In genomic region chr17:60525347-60525623, GRCh38 we compare ENCODE assay signal across 8 cellular contexts. TPM values are rescaled to one million over a fixed set of nuclear protein-coding genes. Genes with fewer than 3 reads are reported as not detected.
DNase-seq lines count a peak whose midpoint lies in the region; ATAC-seq and TF ChIP-seq lines count a peak whose summit lies in the region.

No MANE protein-coding gene starts in this region.

- no peaks in the 10 kb centered on the region for H3K27me3 Mint-ChIP-seq in IgD-negative memory B cell
- H3K27me3 Mint-ChIP-seq in type B pancreatic cell: no peaks in the 10 kb centered on the region

- peaks cover 2 to 3% of the 10 kb centered on the region in 2 donors for H3K4me1 ChIP-seq in lung (ENCODE audit: control insufficient read depth in 2 of 2, insufficient read depth in 2 of 2, low read length in 2 of 2)

- no peaks in the 10 kb centered on the region for H3K36me3 Mint-ChIP-seq in IgD-negative memory B cell
- peaks cover 10% of the 10 kb centered on the region for H3K36me3 Mint-ChIP-seq in type B pancreatic cell

- H3K9me3 ChIP-seq in lung (ENCODE audit: control insufficient read depth in 2 of 2, insufficient read depth in 1 of 2, low read length in 1 of 2): no peaks in the 10 kb centered on the region

- peaks cover 34 to 43% (median 42%) of the 10 kb centered on the region in 3 donors for H3K4me1 Mint-ChIP-seq in IgD-negative memory B cell
- peaks cover 15% of the 10 kb centered on the region for H3K4me1 Mint-ChIP-seq in type B pancreatic cell (ENCODE audit: unreplicated experiment)

- DNase-seq in GM10266 (ENCODE audit: extremely low spot score) (peak; percentile 12), caudate nucleus (lab: John Stamatoyannopoulos, UW) (peak in 4 of 61 donors; percentile 40 to 60 (median 51)), lung (ENCODE audit: low spot score) (no peak), type B pancreatic cell (ENCODE audit: extremely low spot score, unreplicated experiment) (no peak), epidermal melanocyte (ENCODE audit: insufficient read length, low spot score) (no peak), kidney tubule cell (ENCODE audit: low spot score) (no peak)
- no peak for DNase-seq in stimulated activated CD4-positive, alpha-beta T cell treated with anti-CD3 and anti-CD28 coated beads, Interleukin-2, amount 100 ng/mL, for 48 hours

- peak; percentile 14 for ATAC-seq in lung (ENCODE audit: insufficient read depth, low FRiP score)

- TF ChIP-seq CTCF in GM10266 (IDR thresholded peaks at IDR 0.05; ENCODE audit: control insufficient read depth, insufficient read depth, low read depth, missing control alignments): no peak
- TF ChIP-seq CTCF in lung (IDR thresholded peaks at IDR 0.05; ENCODE audit: control extremely low read depth, extremely low read depth): no peak
- TF ChIP-seq CTCF in type B pancreatic cell (conservative IDR thresholded peaks at IDR 0.05): no peak

- H3K9me3 Mint-ChIP-seq in IgD-negative memory B cell (no peaks in the 10 kb centered on the region), type B pancreatic cell (peaks cover 10% of the 10 kb centered on the region)

- peak overlapping the region; percentile 67 for H3K4me3 ChIP-seq in lung

- 1 to 2% methylated on average over 8 of the region's 8 CpGs for WGBS in lung, 2 donors

- no peaks in the 10 kb centered on the region for H3K27me3 ChIP-seq in lung (ENCODE audit: control insufficient read depth, insufficient read depth)

- H3K27ac Mint-ChIP-seq in IgD-negative memory B cell (peak overlapping the region; percentile 94 to 99 (median 95)), type B pancreatic cell (peak overlapping the region; percentile 99)

- H3K27ac ChIP-seq in caudate nucleus (ENCODE audit: low read depth, low read length): peak overlapping the region; percentile 100
- peak overlapping the region; percentile 98 to 99 for H3K27ac ChIP-seq in lung (ENCODE audit: low read depth in 1 of 2, low read length in 1 of 2)

- peaks cover 0 to 2% of the 10 kb centered on the region in 2 donors for H3K36me3 ChIP-seq in lung (ENCODE audit: control insufficient read depth in 2 of 2, insufficient read depth in 2 of 2, low read length in 2 of 2)

- peak overlapping the region; percentile 99 to 100 (median 99) for H3K4me3 Mint-ChIP-seq in IgD-negative memory B cell
- H3K4me3 Mint-ChIP-seq in type B pancreatic cell: peak overlapping the region; percentile 95

RNA-seq across cellular contexts. Expression of gene APPBP2, which starts 0.8 kb away (rescaled TPM):
- 24.4 TPM for polyA plus RNA-seq in IgD-negative memory B cell
- 10 to 100 TPM; 30.9 to 57.8 TPM for total RNA-seq in lung
- polyA plus RNA-seq in lung: 10 to 100 TPM in 1 of 2 donors, 1 to 10 TPM in 1; 5.7 to 10.4 TPM
- 44.8 and 66.4 TPM in 2 replicates for total RNA-seq in type B pancreatic cell (ENCODE audit: low replicate concordance)
